8 cellular contexts compared by ENCODE assay signal in the genomic region with DNA sequence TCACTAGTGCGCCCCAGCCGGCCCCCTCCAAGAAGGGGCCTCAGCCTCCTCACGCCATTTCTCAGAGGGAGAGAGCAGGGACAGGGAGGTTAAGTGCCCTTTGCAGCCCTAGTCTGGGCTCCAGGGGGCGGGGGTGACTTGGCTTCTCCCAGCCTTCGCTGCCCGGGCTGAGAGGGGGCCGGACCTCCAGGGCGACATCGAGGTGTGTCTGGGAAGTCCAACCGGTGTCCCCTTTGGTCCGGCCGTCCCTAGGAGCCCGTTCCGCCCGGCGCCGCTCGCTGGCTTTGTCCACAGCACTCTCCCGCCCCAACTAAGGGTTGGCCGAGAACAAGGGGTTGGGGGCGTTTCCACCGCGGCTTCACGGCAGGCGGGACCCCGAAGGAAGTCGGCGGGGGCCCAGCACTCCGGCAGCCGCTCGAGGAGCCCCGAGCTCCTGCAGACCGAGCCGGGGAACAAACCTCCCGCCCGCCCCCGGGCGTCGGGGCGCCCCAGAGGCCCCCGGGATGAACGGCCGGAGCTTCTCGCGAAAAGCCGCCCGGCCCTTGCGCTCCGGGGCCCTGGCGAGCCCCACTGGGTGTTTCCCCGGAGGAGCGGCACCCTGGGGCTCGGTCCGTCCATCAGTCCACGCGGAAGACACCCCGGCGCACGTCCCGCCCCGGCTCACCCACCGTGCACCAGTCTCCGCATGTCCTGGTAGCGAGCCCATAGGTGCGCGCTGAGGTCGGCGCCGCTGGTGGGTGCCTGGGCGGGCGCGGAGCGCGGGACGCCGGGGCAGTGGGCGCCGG. TPM values are rescaled to one million over a fixed set of nuclear protein-coding genes. Genes with fewer than 3 reads are reported as not detected.
A peak's percentile ranks its signal among the peaks of the same experiment; 100 is the strongest.
DNase-seq lines count a peak whose midpoint lies in the region; ATAC-seq, FAIRE-seq and TF ChIP-seq lines count a peak whose summit lies in the region.

No MANE protein-coding gene starts in this region.

- peak overlapping the region; percentile 82 for H3K4me3 Mint-ChIP-seq in progenitor cell of endocrine pancreas (ENCODE audit: low read depth)

- peaks cover under 1% of the 10 kb centered on the region for H3K36me3 Mint-ChIP-seq in progenitor cell of endocrine pancreas (ENCODE audit: insufficient read depth)

- TF ChIP-seq CTCF in D721Med (IDR thresholded peaks at IDR 0.05; ENCODE audit: insufficient read depth, missing control alignments): no peak
- no peak for TF ChIP-seq CTCF in progenitor cell of endocrine pancreas (IDR thresholded peaks at IDR 0.05; ENCODE audit: unreplicated experiment)

- H3K9me3 Mint-ChIP-seq in progenitor cell of endocrine pancreas (ENCODE audit: low read depth): no peaks in the 10 kb centered on the region

- H3K27ac Mint-ChIP-seq in progenitor cell of endocrine pancreas: peak overlapping the region; percentile 52

- peaks cover 32% of the 10 kb centered on the region for H3K4me1 Mint-ChIP-seq in progenitor cell of endocrine pancreas (ENCODE audit: low read depth)

- intact Hi-C loops in Right ventricle myocardium inferior (cut with DNase I): no loop called here

- ATAC-seq in Right ventricle myocardium inferior (no peak), GM18870 (IDR thresholded peaks at IDR 0.05; ENCODE audit: unreplicated experiment) (no peak), HG03175 (IDR thresholded peaks at IDR 0.05; ENCODE audit: unreplicated experiment) (no peak)

- no peaks in the 10 kb centered on the region for H3K27me3 Mint-ChIP-seq in progenitor cell of endocrine pancreas

- FAIRE-seq in D721Med (lab: Jason Lieb, UNC): no peak
- peak; percentile 4 for FAIRE-seq in HTR-8/SVneo (lab: Jason Lieb, UNC)

- DNase-seq in D721Med (ENCODE audit: insufficient read length, low spot score) (peak; percentile 41), HTR-8/SVneo (ENCODE audit: insufficient read length, low spot score) (peak; percentile 24), Right ventricle myocardium inferior (ENCODE audit: missing footprints) (peak; percentile 78), progenitor cell of endocrine pancreas (ENCODE audit: low spot score, unreplicated experiment) (no peak), GDM1 (lab: John Stamatoyannopoulos, UW) (no peak)
- peak; percentile 45 to 56 for DNase-seq in activated T-cell treated with anti-CD3 and anti-CD28 coated beads, Interleukin-2, amount 50 U/mL, for 48 hours

RNA-seq across cellular contexts. Expression of a gene that starts 0.6 kb away (rescaled TPM):
- total RNA-seq in Right ventricle myocardium inferior (105 TPM), progenitor cell of endocrine pancreas (269 and 271 TPM in 2 replicates)

RNA-seq across cellular contexts. Expression of a gene that starts 3.4 kb away (rescaled TPM):
- 71.1 TPM for total RNA-seq in Right ventricle myocardium inferior
- 14.2 and 18.9 TPM in 2 replicates for total RNA-seq in progenitor cell of endocrine pancreas

RNA-seq across cellular contexts. Expression of a gene that starts 37.9 kb away (rescaled TPM):
- total RNA-seq in Right ventricle myocardium inferior (88.1 TPM), progenitor cell of endocrine pancreas (0.27 and 0.46 TPM in 2 replicates)

Comparison
In these comparisons a context has a peak if more than half of its experiments do, and no peak if none do; other contexts are left out.
1. DNase-seq: peak in D721Med (single experiment), HTR-8/SVneo (single experiment), activated T-cell treated with anti-CD3 and anti-CD28 coated beads, Interleukin-2, amount 50 U/mL, for 48 hours (2 of 2) and Right ventricle myocardium inferior (single experiment); none in progenitor cell of endocrine pancreas (single experiment) and GDM1 (single experiment).
2. RNA of a gene that starts 37.9 kb away (total RNA-seq): 88.1 TPM in Right ventricle myocardium inferior (single experiment); 0.27 to 0.46 TPM in progenitor cell of endocrine pancreas; every median in the first group is over 10 times any median in the second.